ENCODE assay signal across 16 cellular contexts in the genomic region with DNA sequence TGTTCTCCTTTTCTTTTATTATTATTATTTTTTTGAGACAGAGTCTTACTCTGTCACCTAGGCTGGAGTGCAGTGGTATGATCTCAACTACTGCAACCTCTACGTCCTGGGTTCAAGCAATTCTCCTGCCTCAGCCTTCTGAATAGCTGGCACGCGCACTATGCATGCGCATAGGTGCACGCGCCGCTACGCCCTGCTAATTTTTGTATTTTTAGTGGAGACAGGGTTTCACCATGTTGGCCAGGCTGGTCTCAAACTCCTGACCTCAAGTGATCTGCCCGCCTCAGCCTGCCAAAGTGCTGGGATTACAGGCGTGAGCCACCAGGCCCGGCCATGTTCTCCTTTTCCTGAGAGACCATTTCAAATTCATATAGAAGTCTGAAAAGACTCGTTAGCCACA. TPM values are rescaled to one million over a fixed set of nuclear protein-coding genes. Genes with fewer than 3 reads are reported as not detected.
"Had no signal": no experiment of that assay in that cellular context is flagged by ENCODE, and none has a peak within 500 bp of the region (broad histone marks: within the 10 kb centered on the region; RNA-seq: fewer than 3 reads in every experiment).

No MANE protein-coding gene starts in this region.

RNA-seq across cellular contexts. Expression of a gene that starts 0.7 kb away (rescaled TPM):
- total RNA-seq: activated naive CD8-positive, alpha-beta T cell treated with anti-CD3 and anti-CD28 coated beads for 36 hours; activated naive CD8-positive, alpha-beta T cell treated with anti-CD3 and anti-CD28 coated beads, Interleukin-2, amount 10 ng/mL, durations not matched to agents 7 days and 5 days; activated T-cell treated with anti-CD3 and anti-CD28 coated beads, Interleukin-2, amount 50 U/mL, for 72 hours; activated T-helper 17 cell treated with anti-CD3 and anti-CD28 coated beads, Interleukin-2, amount 50 U/mL, for 72 hours; adrenal gland; aorta; ascending aorta; astrocyte; body of pancreas; breast epithelium; bronchial epithelial cell; cardiac muscle cell; cardiac septum; cerebellum had no signal
- polyA plus RNA-seq: adipose tissue, adrenal gland, aorta, cardiac muscle cell had no signal

RNA-seq across cellular contexts. Expression of a gene that starts 55.7 kb away (rescaled TPM):
- total RNA-seq: activated naive CD4-positive, alpha-beta T cell treated with anti-CD3 and anti-CD28 coated beads for 36 hours; activated naive CD8-positive, alpha-beta T cell treated with anti-CD3 and anti-CD28 coated beads for 36 hours; aorta; ascending aorta; astrocyte; body of pancreas; breast epithelium; bronchial epithelial cell; cardiac muscle cell; cardiac septum; cerebellum had no signal
- polyA plus RNA-seq: adipose tissue, aorta, cardiac muscle cell had no signal
